12 cellular contexts compared by ENCODE assay signal in the genomic region with DNA sequence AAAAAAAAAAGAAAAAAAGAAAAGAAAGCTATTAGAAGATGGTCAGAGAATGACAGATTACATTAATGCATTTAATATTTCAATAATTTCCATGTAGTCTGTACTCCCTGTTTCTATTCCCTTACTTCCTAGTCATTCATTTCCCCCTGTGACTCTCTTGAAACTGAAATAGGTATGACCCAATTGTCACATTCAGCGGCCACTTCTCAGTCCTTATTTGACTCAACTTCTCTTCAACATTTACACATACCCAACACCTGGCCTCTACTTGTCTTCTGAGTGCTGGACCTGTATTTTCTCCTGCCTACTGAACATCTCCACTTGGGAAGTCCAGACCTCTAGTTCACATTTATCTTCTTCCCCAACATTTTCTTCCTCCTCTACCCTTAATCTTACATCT. TPM values are rescaled to one million over a fixed set of nuclear protein-coding genes. Genes with fewer than 3 reads are reported as not detected.
DNase-seq lines count a peak whose midpoint lies in the region; ATAC-seq and TF ChIP-seq lines count a peak whose summit lies in the region.
"Had no signal": no experiment of that assay in that cellular context is flagged by ENCODE, and none has a peak within 500 bp of the region (broad histone marks: within the 10 kb centered on the region; RNA-seq: fewer than 3 reads in every experiment).

No MANE protein-coding gene starts in this region.

- TF ChIP-seq POLR2A in GM18505 (IDR thresholded peaks at IDR 0.05; ENCODE audit: borderline replicate concordance, extremely low read depth, insufficient read depth, insufficient read length): no peak

- peaks cover 14% of the 10 kb centered on the region for H3K36me3 Mint-ChIP-seq in activated B cell treated with CpG ODN at 0.5 μM for 24 hours (ENCODE audit: low read depth)
- H3K36me3 Mint-ChIP-seq in T-helper 17 cell (ENCODE audit: low read depth): peaks cover 5% of the 10 kb centered on the region

- no peaks in the 10 kb centered on the region for H3K9me3 Mint-ChIP-seq in activated B cell treated with CpG ODN at 0.5 μM for 24 hours

- H3K4me1 Mint-ChIP-seq in activated B cell treated with CpG ODN at 0.5 μM for 24 hours: peaks cover 23% of the 10 kb centered on the region
- peaks cover 21% of the 10 kb centered on the region for H3K4me1 Mint-ChIP-seq in T-helper 17 cell

- H3K9me3 ChIP-seq in T-helper 17 cell (ENCODE audit: control insufficient read depth, low read length, poor library complexity, severe bottlenecking): no peaks in the 10 kb centered on the region
- H3K9me3 ChIP-seq: HAP-1, right atrium auricular region had no signal

- H3K27ac Mint-ChIP-seq in activated B cell treated with CpG ODN at 0.5 μM for 24 hours: peak overlapping the region; percentile 8
- no peak overlapping the region for H3K27ac Mint-ChIP-seq in T-helper 17 cell

- no peak overlapping the region for H3K4me3 Mint-ChIP-seq in activated B cell treated with CpG ODN at 0.5 μM for 24 hours
- no peak overlapping the region for H3K4me3 Mint-ChIP-seq in T-helper 17 cell

- TF ChIP-seq CTCF in activated B cell treated with CpG ODN at 0.5 μM for 24 hours (IDR thresholded peaks at IDR 0.05): no peak

- ATAC-seq in GM18505 (IDR thresholded peaks at IDR 0.05; ENCODE audit: unreplicated experiment): peak; percentile 88
- peak; percentile 93 for ATAC-seq in GM19351 (IDR thresholded peaks at IDR 0.05; ENCODE audit: unreplicated experiment)
- peak; percentile 99 for ATAC-seq in HG02870 (IDR thresholded peaks at IDR 0.05; ENCODE audit: unreplicated experiment)
- no peak for ATAC-seq in activated B cell treated with CpG ODN at 0.5 μM for 24 hours (ENCODE audit: low read depth)
- ATAC-seq in T-helper 17 cell: no peak

- H3K27me3 Mint-ChIP-seq in activated B cell treated with CpG ODN at 0.5 μM for 24 hours (no peaks in the 10 kb centered on the region), T-helper 17 cell (no peaks in the 10 kb centered on the region)

- intact Hi-C loops in activated B cell treated with CpG ODN at 0.5 μM for 24 hours (cut with micrococcal nuclease): no loop called here

- CTCF ChIA-PET in activated B cell treated with CpG ODN at 0.5 μM for 24 hours (lab: Charles Lee): no interaction called here

- DNase-seq in activated B cell treated with CpG ODN at 0.5 μM for 24 hours (no peak), T-helper 17 cell (no peak), DMS114 treated with DMSO at 0.1 percent for 48 hours (lab: John Stamatoyannopoulos, UW; ENCODE audit: unreplicated experiment) (no peak), COR-L47 (lab: John Stamatoyannopoulos, UW) (no peak)
- DNase-seq: activated effector memory CD4-positive, alpha-beta T cell treated with anti-CD3 and anti-CD28 coated beads, Interleukin-2, amount 50 U/mL, for 16 hours; midbrain; NCI-H748 treated with DMSO at 0.1 percent for 48 hours had no signal

- POLR2A ChIA-PET in activated B cell treated with CpG ODN at 0.5 μM for 24 hours (lab: Charles Lee): interaction anchor here (0.7 to 1.4 kb wide), 2 partner anchors 9 to 25 kb away, joined by 4 to 7 read pairs; no protein-coding TSS in a partner anchor

RNA-seq across cellular contexts. Expression of a gene that starts 7.2 kb away (rescaled TPM):
- total RNA-seq in activated B cell treated with CpG ODN at 0.5 μM for 24 hours (21.3 and 22.6 TPM in 2 replicates), T-helper 17 cell (10 to 100 TPM; 13.2 to 16.1 TPM)

Comparison
In these comparisons a context has a peak if more than half of its experiments do, and no peak if none do; other contexts are left out.
1. ATAC-seq: peak in GM18505 (single experiment), GM19351 (single experiment) and HG02870 (single experiment); none in activated B cell treated with CpG ODN at 0.5 μM for 24 hours (single experiment) and T-helper 17 cell (single experiment).